In genomic region chr5:150317048-150318003, GRCh38 we compare ENCODE assay signal across 1 cellular context.
A peak's percentile ranks its signal among the peaks of the same experiment; 100 is the strongest.
TF ChIP-seq lines count a peak whose summit lies in the region.

No MANE protein-coding gene starts in this region.

TF ChIP-seq in A549, 52 proteins besides CTCF, POLR2A, EP300 and RAD21 (continued from another document):
- TF ChIP-seq BCL3 (IDR thresholded peaks at IDR 0.05) (0 out of 3 replicates have a peak, but pooled peaks have one; percentile 71), ZFP36 (IDR thresholded peaks at IDR 0.05; ENCODE audit: borderline replicate concordance, partially characterized antibody) (peak; percentile 55), E2F6 (IDR thresholded peaks at IDR 0.05; ENCODE audit: borderline replicate concordance, low read depth) (no peak), MYC (IDR thresholded peaks at IDR 0.05; ENCODE audit: borderline replicate concordance, low read length) (no peak), NPAS2 (CRISPR knock-in tag; IDR thresholded peaks at IDR 0.05; ENCODE audit: borderline replicate concordance) (no peak)
- TF ChIP-seq, protein P1, sequence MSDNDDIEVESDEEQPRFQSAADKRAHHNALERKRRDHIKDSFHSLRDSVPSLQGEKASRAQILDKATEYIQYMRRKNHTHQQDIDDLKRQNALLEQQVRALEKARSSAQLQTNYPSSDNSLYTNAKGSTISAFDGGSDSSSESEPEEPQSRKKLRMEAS (IDR thresholded peaks at IDR 0.05): peak; percentile 94
